6 cellular contexts compared by ENCODE assay signal in genomic region chr6:91926361-91926760, GRCh38.
"Had no signal": no experiment of that assay in that cellular context is flagged by ENCODE, and none has a peak within 500 bp of the region (broad histone marks: within the 10 kb centered on the region; RNA-seq: fewer than 3 reads in every experiment).

No MANE protein-coding gene starts in this region.

- H3K4me3 ChIP-seq: HAP-1, K562 had no signal

- ATAC-seq: HCT116, K562 had no signal

- H3K36me3 ChIP-seq: HAP-1 had no signal

- DNase-seq: GOT3, H7, IMR-90 had no signal

- H3K9me3 ChIP-seq: HAP-1 had no signal

- H3K4me1 ChIP-seq: HAP-1 had no signal
